In genomic region chr3:138513073-138513843, GRCh38 we compare ENCODE assay signal across 15 cellular contexts.
DNase-seq lines count a peak whose midpoint lies in the region; ATAC-seq lines count a peak whose summit lies in the region.
"Had no signal": no experiment of that assay in that cellular context is flagged by ENCODE, and none has a peak within 500 bp of the region (broad histone marks: within the 10 kb centered on the region; RNA-seq: fewer than 3 reads in every experiment).

No MANE protein-coding gene starts in this region.

- ATAC-seq in activated naive CD8-positive, alpha-beta T cell treated with anti-CD3 and anti-CD28 coated beads, Interleukin-2, amount 10 ng/mL, durations not matched to agents 7 days and 5 days (ENCODE audit: low read depth) = peak; percentile 92
- ATAC-seq in GM21717 (IDR thresholded peaks at IDR 0.05; ENCODE audit: unreplicated experiment) (peak; percentile 85), HG03442 (IDR thresholded peaks at IDR 0.05; ENCODE audit: unreplicated experiment) (peak; percentile 91), T-helper 17 cell (no peak), GM21367 (IDR thresholded peaks at IDR 0.05; ENCODE audit: unreplicated experiment) (no peak)
- peak; percentile 82 for ATAC-seq in stimulated activated naive CD8-positive, alpha-beta T cell treated with anti-CD3 and anti-CD28 coated beads, Interleukin-15, Interleukin-2, amounts not matched to agents 100 U/mL and 50 U/mL, for 24 hours
- ATAC-seq: Panc1 had no signal

- H3K27me3 Mint-ChIP-seq in activated naive CD8-positive, alpha-beta T cell treated with anti-CD3 and anti-CD28 coated beads, Interleukin-2, amount 10 ng/mL, durations not matched to agents 7 days and 5 days = no peaks in the 10 kb centered on the region
- H3K27me3 Mint-ChIP-seq in activated naive CD8-positive, alpha-beta T cell treated with anti-CD3 and anti-CD28 coated beads for 36 hours = no peaks in the 10 kb centered on the region
- H3K27me3 Mint-ChIP-seq in T-helper 17 cell = no peaks in the 10 kb centered on the region
- H3K27me3 Mint-ChIP-seq: activated naive CD8-positive, alpha-beta T cell had no signal

- no peaks in the 10 kb centered on the region for H3K9me3 ChIP-seq in T-helper 17 cell (ENCODE audit: control insufficient read depth, low read length, poor library complexity, severe bottlenecking)
- H3K9me3 ChIP-seq: neutrophil had no signal

- H3K9me3 Mint-ChIP-seq in activated naive CD8-positive, alpha-beta T cell treated with anti-CD3 and anti-CD28 coated beads, Interleukin-2, amount 10 ng/mL, durations not matched to agents 7 days and 5 days = peaks cover 7% of the 10 kb centered on the region
- no peaks in the 10 kb centered on the region for H3K9me3 Mint-ChIP-seq in activated naive CD8-positive, alpha-beta T cell treated with anti-CD3 and anti-CD28 coated beads for 36 hours

- DNase-seq in activated naive CD8-positive, alpha-beta T cell treated with anti-CD3 and anti-CD28 coated beads, Interleukin-2, amount 10 ng/mL, durations not matched to agents 7 days and 5 days = no peak
- DNase-seq in activated naive CD8-positive, alpha-beta T cell treated with anti-CD3 and anti-CD28 coated beads for 36 hours = no peak
- no peak for DNase-seq in stimulated activated naive CD8-positive, alpha-beta T cell treated with anti-CD3 and anti-CD28 coated beads, Interleukin-15, Interleukin-2, amounts not matched to agents 100 U/mL and 50 U/mL, for 24 hours
- DNase-seq in T-helper 17 cell = no peak
- no peak for DNase-seq in NCI-H187 treated with DMSO at 0.1 percent for 48 hours (lab: John Stamatoyannopoulos, UW)
- DNase-seq: foreskin melanocyte; GM23248; NCI-H146; stimulated activated naive CD4-positive, alpha-beta T cell had no signal

- peak overlapping the region; percentile 19 for H3K4me3 Mint-ChIP-seq in activated naive CD8-positive, alpha-beta T cell treated with anti-CD3 and anti-CD28 coated beads, Interleukin-2, amount 10 ng/mL, durations not matched to agents 7 days and 5 days
- no peak overlapping the region for H3K4me3 Mint-ChIP-seq in activated naive CD8-positive, alpha-beta T cell treated with anti-CD3 and anti-CD28 coated beads for 36 hours
- H3K4me3 Mint-ChIP-seq in T-helper 17 cell = no peak overlapping the region
- H3K4me3 Mint-ChIP-seq: activated naive CD8-positive, alpha-beta T cell had no signal

- POLR2A ChIA-PET in activated naive CD8-positive, alpha-beta T cell treated with anti-CD3 and anti-CD28 coated beads, Interleukin-2, amount 10 ng/mL, durations not matched to agents 7 days and 5 days (lab: Charles Lee) = interaction anchor here (1.0 kb wide), 1 partner anchor 81 kb away, joined by 3 read pairs; the partner anchor contains the start of gene CEP70

- H3K36me3 Mint-ChIP-seq in activated naive CD8-positive, alpha-beta T cell treated with anti-CD3 and anti-CD28 coated beads, Interleukin-2, amount 10 ng/mL, durations not matched to agents 7 days and 5 days = peaks cover 32% of the 10 kb centered on the region
- peaks cover 16% of the 10 kb centered on the region for H3K36me3 Mint-ChIP-seq in activated naive CD8-positive, alpha-beta T cell treated with anti-CD3 and anti-CD28 coated beads for 36 hours
- peaks cover 8% of the 10 kb centered on the region for H3K36me3 Mint-ChIP-seq in T-helper 17 cell (ENCODE audit: low read depth)

- H3K27ac Mint-ChIP-seq in activated naive CD8-positive, alpha-beta T cell treated with anti-CD3 and anti-CD28 coated beads, Interleukin-2, amount 10 ng/mL, durations not matched to agents 7 days and 5 days = peak overlapping the region; percentile 59
- H3K27ac Mint-ChIP-seq in activated naive CD8-positive, alpha-beta T cell treated with anti-CD3 and anti-CD28 coated beads for 36 hours = no peak overlapping the region
- no peak overlapping the region for H3K27ac Mint-ChIP-seq in T-helper 17 cell
- H3K27ac Mint-ChIP-seq: activated naive CD8-positive, alpha-beta T cell had no signal

- H3K4me1 Mint-ChIP-seq in activated naive CD8-positive, alpha-beta T cell treated with anti-CD3 and anti-CD28 coated beads, Interleukin-2, amount 10 ng/mL, durations not matched to agents 7 days and 5 days = peaks cover 11% of the 10 kb centered on the region
- H3K4me1 Mint-ChIP-seq in activated naive CD8-positive, alpha-beta T cell treated with anti-CD3 and anti-CD28 coated beads for 36 hours = peaks cover 9% of the 10 kb centered on the region
- peaks cover 5% of the 10 kb centered on the region for H3K4me1 Mint-ChIP-seq in T-helper 17 cell

Comparison
In these comparisons a context has a peak if more than half of its experiments do, and no peak if none do; other contexts are left out.
1. ATAC-seq: peak in activated naive CD8-positive, alpha-beta T cell treated with anti-CD3 and anti-CD28 coated beads, Interleukin-2, amount 10 ng/mL, durations not matched to agents 7 days and 5 days (single experiment), GM21717 (single experiment), HG03442 (single experiment) and stimulated activated naive CD8-positive, alpha-beta T cell treated with anti-CD3 and anti-CD28 coated beads, Interleukin-15, Interleukin-2, amounts not matched to agents 100 U/mL and 50 U/mL, for 24 hours (single experiment); none in T-helper 17 cell (single experiment) and GM21367 (single experiment).